8 cellular contexts compared by ENCODE assay signal in genomic region chr7:138886501-138886917, GRCh38.
DNase-seq lines count a peak whose midpoint lies in the region; ATAC-seq, FAIRE-seq and TF ChIP-seq lines count a peak whose summit lies in the region.

No MANE protein-coding gene starts in this region.

- CTCF ChIA-PET in PC-3 (lab: Charles Lee): interaction anchor here (0.6 to 1.2 kb wide), 14 partner anchors 9 to 189 kb away, joined by 3 to 16 read pairs (median 6); partner anchors contain the start of gene KIAA1549
- CTCF ChIA-PET in K562 (lab: Yijun Ruan, JAX; ENCODE audit: low intra/inter-chr PET ratio): interaction anchor here (1.3 to 1.6 kb wide), 2 partner anchors 188 to 241 kb away, joined by 5 to 9 read pairs; no protein-coding TSS in a partner anchor

- H3K27ac ChIP-seq in PC-3 (ENCODE audit: low read length) (peak overlapping the region; percentile 43), K562 (ENCODE audit: extremely low read depth, low read depth, low read length) (no peak overlapping the region), right lobe of liver (no peak overlapping the region), upper lobe of left lung (no peak overlapping the region)

- in situ Hi-C loops in K562 (cut with MboI): no loop called here

- TF ChIP-seq POLR2A in K562 (conservative IDR thresholded peaks at IDR 0.05) (no peak), right lobe of liver (IDR thresholded peaks at IDR 0.05) (no peak), upper lobe of left lung (IDR thresholded peaks at IDR 0.05) (no peak)

- peaks cover 11% of the 10 kb centered on the region for H3K79me2 ChIP-seq in PC-3 (ENCODE audit: low read length)
- no peaks in the 10 kb centered on the region for H3K79me2 ChIP-seq in K562 (ENCODE audit: control insufficient read depth, insufficient read depth, low read length)

- H3K9me3 ChIP-seq in PC-3 (ENCODE audit: low read length): no peaks in the 10 kb centered on the region
- no peaks in the 10 kb centered on the region for H3K9me3 ChIP-seq in K562 (replicated peaks; ENCODE audit: control insufficient read depth, insufficient read depth, low read depth, low read length)
- H3K9me3 ChIP-seq in right lobe of liver: no peaks in the 10 kb centered on the region
- no peaks in the 10 kb centered on the region for H3K9me3 ChIP-seq in upper lobe of left lung

- intact Hi-C loops in PC-3 (cut with micrococcal nuclease): loop anchor here (2.0 kb wide), 1 partner anchor 188 kb away; no protein-coding TSS in a partner anchor
- intact Hi-C loops in K562 (cut with micrococcal nuclease): loop anchor here (1.0 to 10.0 kb wide), 4 partner anchors 96 to 241 kb away; no protein-coding TSS in a partner anchor
- intact Hi-C loops in right lobe of liver (cut with DNase I): no loop called here

- H3K4me1 ChIP-seq in PC-3 (ENCODE audit: insufficient read depth, low read length) (peaks cover 33% of the 10 kb centered on the region), K562 (replicated peaks in 1 of 2; ENCODE audit: control insufficient read depth in 2 of 2, insufficient read depth in 2 of 2, low read length in 2 of 2) (no peaks in the 10 kb centered on the region), right lobe of liver (peaks cover 0 to 22% (median 3%) of the 10 kb centered on the region in 4 donors), upper lobe of left lung (peaks cover 0 to 7% (median 3%) of the 10 kb centered on the region in 4 donors)

- no peak overlapping the region for H2AFZ ChIP-seq in PC-3 (ENCODE audit: low read length)
- peak overlapping the region; percentile 57 for H2AFZ ChIP-seq in K562 (ENCODE audit: low read depth, low read length)

- TF ChIP-seq EP300 in Ishikawa (IDR thresholded peaks at IDR 0.05; ENCODE audit: borderline replicate concordance): no peak
- TF ChIP-seq EP300 in K562 (IDR thresholded peaks at IDR 0.05; ENCODE audit: low read length): no peak
- no peak for TF ChIP-seq EP300 in upper lobe of left lung (IDR thresholded peaks at IDR 0.05)

- peak; percentile 85 for ATAC-seq in GM21619 (IDR thresholded peaks at IDR 0.05; ENCODE audit: unreplicated experiment)
- ATAC-seq in PC-3: peak; percentile 2; the same call in 1 of the 2 replicates
- peak; percentile 82 for ATAC-seq in K562
- ATAC-seq in right lobe of liver: peak; percentile 59 to 75 (median 66)
- peak in 1 of 2 donors; percentile 73 for ATAC-seq in upper lobe of left lung (ENCODE audit: low FRiP score in 2 of 2)

- H4K20me1 ChIP-seq in PC-3 (ENCODE audit: low read length) (no peaks in the 10 kb centered on the region), K562 (replicated peaks; ENCODE audit: control insufficient read depth, insufficient read depth, low read length) (no peaks in the 10 kb centered on the region)

- FAIRE-seq in K562 (lab: Jason Lieb, UNC): peak; percentile 92

- peak; percentile 69 for TF ChIP-seq CTCF in PC-3 (conservative IDR thresholded peaks at IDR 0.05; ENCODE audit: low read depth, low read length)
- peak; percentile 63 to 93 (median 80); a peak in 5 of 6 replicates for TF ChIP-seq CTCF in K562 (IDR thresholded peaks at IDR 0.05 in 2 of 3, conservative IDR thresholded peaks at IDR 0.05 in 1 of 3; ENCODE audit: insufficient read depth in 2 of 3, low read depth in 1 of 3, low read length in 3 of 3)
- TF ChIP-seq CTCF in right lobe of liver (IDR thresholded peaks at IDR 0.05): peak; percentile 63 to 74 (median 68)
- peak; percentile 58 to 74 (median 72) for TF ChIP-seq CTCF in upper lobe of left lung (IDR thresholded peaks at IDR 0.05)

- H3F3A ChIP-seq in PC-3 (ENCODE audit: low read length, unreplicated experiment): peaks cover 11% of the 10 kb centered on the region

- POLR2A ChIA-PET in PC-3 (lab: Charles Lee; ENCODE audit: unreplicated experiment): interaction anchor here (0.6 to 1.0 kb wide), 5 partner anchors 14 to 95 kb away, joined by 3 to 10 read pairs (median 3); no protein-coding TSS in a partner anchor
- POLR2A ChIA-PET in K562 (lab: Yijun Ruan, JAX): interaction anchor here (0.5 to 1.3 kb wide), 8 partner anchors 8 to 1214 kb away, joined by 3 to 9 read pairs (median 4); partner anchors contain the start of genes CLEC2L and KIAA1549

- peak; percentile 66 for TF ChIP-seq RAD21 in Ishikawa (IDR thresholded peaks at IDR 0.05; ENCODE audit: low read depth)
- TF ChIP-seq RAD21 in K562 (CRISPR knock-in tag; conservative IDR thresholded peaks at IDR 0.05 in 1 of 2, IDR thresholded peaks at IDR 0.05 in 1 of 2): peak; percentile 69 to 82

- H3K27me3 ChIP-seq in PC-3 (ENCODE audit: low read length) (no peaks in the 10 kb centered on the region), K562 (ENCODE audit: control insufficient read depth in 2 of 2, insufficient read depth in 2 of 2, low read length in 2 of 2) (peaks cover 52 to 61% of the 10 kb centered on the region in 2 experiments), right lobe of liver (no peaks in the 10 kb centered on the region), upper lobe of left lung (no peaks in the 10 kb centered on the region)

- no peaks in the 10 kb centered on the region for H3K9me2 ChIP-seq in PC-3 (replicated peaks; ENCODE audit: low read length)

- peaks cover 3% of the 10 kb centered on the region; the same call in 1 of the 2 replicates for H3K36me3 ChIP-seq in PC-3 (ENCODE audit: low read depth, low read length)
- no peaks in the 10 kb centered on the region for H3K36me3 ChIP-seq in K562 (ENCODE audit: control insufficient read depth, insufficient read depth, low read length)
- H3K36me3 ChIP-seq in right lobe of liver: no peaks in the 10 kb centered on the region
- H3K36me3 ChIP-seq in upper lobe of left lung: no peaks in the 10 kb centered on the region

- H3K9me1 ChIP-seq in K562 (ENCODE audit: control insufficient read depth, insufficient read depth, low read length): no peaks in the 10 kb centered on the region

- WGBS in K562 (ENCODE audit: insufficient coverage, low coverage, missing lambda C conversion rate): 0% methylated on average over 4 of the region's 4 CpGs
- WGBS in right lobe of liver (ENCODE audit: insufficient coverage, low coverage, low lambda C conversion rate, missing lambda C conversion rate): 21% methylated on average over 4 of the region's 4 CpGs
- WGBS in upper lobe of left lung, 2 donors: 31 to 40% methylated on average over 4 of the region's 4 CpGs

- BruUV-seq in PC-3 (replicated peaks; lab: Mats Ljungman, UMichigan) (no TSS peak), K562 (replicated peaks; lab: Mats Ljungman, UMichigan) (no TSS peak)

- H3K4me3 ChIP-seq in PC-3 (ENCODE audit: low read length) (no peak overlapping the region), K562 (no peak overlapping the region), right lobe of liver (no peak overlapping the region), upper lobe of left lung (no peak overlapping the region)

- H3K9ac ChIP-seq in PC-3 (ENCODE audit: low read length) (peak overlapping the region; percentile 46; the same call in 1 of the 2 replicates), K562 (ENCODE audit: insufficient read depth in 1 of 2, low read depth in 2 of 2, low read length in 2 of 2) (no peak overlapping the region)

- DNase-seq in stimulated activated CD4-positive, alpha-beta T cell treated with anti-CD3 and anti-CD28 coated beads, Interleukin-2, amount 100 ng/mL, for 4 hours (ENCODE audit: low read depth): peak; percentile 35
- no peak for DNase-seq in stimulated activated CD4-positive, alpha-beta T cell treated with anti-CD3 and anti-CD28 coated beads, Interleukin-4, amount 100 ng/mL, for 4 hours
- DNase-seq in PC-3: peak; percentile 88
- DNase-seq in K562 (ENCODE audit: extremely low read depth in 1 of 4, low spot score in 3 of 4): peak; percentile 64 to 74 (median 68)
- no peak for DNase-seq in right lobe of liver
- no peak for DNase-seq in upper lobe of left lung

- no peak overlapping the region for H3K4me2 ChIP-seq in PC-3 (ENCODE audit: low read length)
- H3K4me2 ChIP-seq in K562 (ENCODE audit: insufficient read depth, low read length): no peak overlapping the region

TF ChIP-seq in Ishikawa, 13 proteins besides CTCF, POLR2A, EP300 and RAD21 (continues in another document):
- no peak for TF ChIP-seq ZBTB7A (IDR thresholded peaks at IDR 0.05; ENCODE audit: low read depth)

TF ChIP-seq in K562, 482 proteins besides CTCF, POLR2A, EP300 and RAD21 (continues in another document):
- 0 out of 4 replicates have a peak, but pooled peaks of 1 of the 2 experiments have one; percentile 31 for TF ChIP-seq TBL1XR1 (IDR thresholded peaks at IDR 0.05; ENCODE audit: low read length in 2 of 2)
- peak; percentile 99 for TF ChIP-seq SPI1 (IDR thresholded peaks at IDR 0.05; ENCODE audit: borderline replicate concordance, low read depth, low read length)
- peak; percentile 41; the same call in 1 of the 2 replicates for TF ChIP-seq GABPB1 (CRISPR knock-in tag; IDR thresholded peaks at IDR 0.05)
- TF ChIP-seq SUPT5H (IDR thresholded peaks at IDR 0.05): no peak
- TF ChIP-seq, protein P1, sequence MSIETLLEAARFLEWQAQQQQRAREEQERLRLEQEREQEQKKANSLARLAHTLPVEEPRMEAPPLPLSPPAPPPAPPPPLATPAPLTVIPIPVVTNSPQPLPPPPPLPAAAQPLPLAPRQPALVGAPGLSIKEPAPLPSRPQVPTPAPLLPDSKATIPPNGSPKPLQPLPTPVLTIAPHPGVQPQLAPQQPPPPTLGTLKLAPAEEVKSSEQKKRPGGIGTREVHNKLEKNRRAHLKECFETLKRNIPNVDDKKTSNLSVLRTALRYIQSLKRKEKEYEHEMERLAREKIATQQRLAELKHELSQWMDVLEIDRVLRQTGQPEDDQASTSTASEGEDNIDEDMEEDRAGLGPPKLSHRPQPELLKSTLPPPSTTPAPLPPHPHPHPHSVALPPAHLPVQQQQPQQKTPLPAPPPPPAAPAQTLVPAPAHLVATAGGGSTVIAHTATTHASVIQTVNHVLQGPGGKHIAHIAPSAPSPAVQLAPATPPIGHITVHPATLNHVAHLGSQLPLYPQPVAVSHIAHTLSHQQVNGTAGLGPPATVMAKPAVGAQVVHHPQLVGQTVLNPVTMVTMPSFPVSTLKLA (conservative IDR thresholded peaks at IDR 0.05): 0 out of 4 replicates have a peak, but pooled peaks of 1 of the 2 experiments have one; percentile 28
- TF ChIP-seq MAFK (IDR thresholded peaks at IDR 0.05; ENCODE audit: low read length): 0 out of 2 replicates have a peak, but pooled peaks have one; percentile 27

Comparison
In these comparisons a context has a peak if more than half of its experiments do, and no peak if none do; other contexts are left out.
1. DNase-seq: peak in stimulated activated CD4-positive, alpha-beta T cell treated with anti-CD3 and anti-CD28 coated beads, Interleukin-2, amount 100 ng/mL, for 4 hours (single experiment), PC-3 (single experiment) and K562 (4 of 4); none in stimulated activated CD4-positive, alpha-beta T cell treated with anti-CD3 and anti-CD28 coated beads, Interleukin-4, amount 100 ng/mL, for 4 hours (0 of 2), right lobe of liver (0 of 3) and upper lobe of left lung (0 of 2).
2. intact Hi-C loops: an anchor here in PC-3 (2.0 kb wide) and K562 (1.0 to 10.0 kb wide); none called in right lobe of liver.
3. Peak in every context shown above with its lines, with median percentiles within 50 percentile points of each other: CTCF ChIP-seq.